In genomic region chr10:119620241-119620753, GRCh38 we compare ENCODE assay signal across 15 cellular contexts. TPM values are rescaled to one million over a fixed set of nuclear protein-coding genes. Genes with fewer than 3 reads are reported as not detected.
DNase-seq lines count a peak whose midpoint lies in the region; ATAC-seq and TF ChIP-seq lines count a peak whose summit lies in the region.
"Had no signal": no experiment of that assay in that cellular context is flagged by ENCODE, and none has a peak within 500 bp of the region (broad histone marks: within the 10 kb centered on the region; RNA-seq: fewer than 3 reads in every experiment).

No MANE protein-coding gene starts in this region.

- no peak overlapping the region for H3K27ac ChIP-seq in mesenchymal stem cell (ENCODE audit: low read length, poor library complexity, severe bottlenecking)
- H3K27ac ChIP-seq: hepatocyte, RWPE1 had no signal

- no peak overlapping the region for H3K18ac ChIP-seq in mesenchymal stem cell (ENCODE audit: low read depth in 1 of 2, low read length in 2 of 2)

- no peak overlapping the region for H2BK12ac ChIP-seq in mesenchymal stem cell (ENCODE audit: low read length in 2 of 2)

- DNase-seq in AG20443 (ENCODE audit: low spot score) (peak; percentile 30), HFFc6 (peak; percentile 46), astrocyte of the hippocampus (ENCODE audit: low read depth, low spot score) (peak; percentile 19), mesenchymal stem cell (peak; percentile 31)
- no peak for DNase-seq in stimulated activated naive CD4-positive, alpha-beta T cell (lab: John Stamatoyannopoulos, UW)
- DNase-seq in stimulated activated naive CD4-positive, alpha-beta T cell treated with Interleukin-2 at 50 U/mL for 16 hours (lab: John Stamatoyannopoulos, UW) = no peak
- DNase-seq: Caco-2; H9; stimulated activated CD4-positive, alpha-beta T cell treated with anti-CD3 and anti-CD28 coated beads, Interleukin-2, amount 100 ng/mL, for 24 hours; stimulated activated naive B cell treated with anti-CD40 and anti-IgM and Interleukin-4, amounts not matched to agents 10 μg/mL and 1 μg/mL and 100 μg/mL, for 72 hours had no signal

- H4K91ac ChIP-seq in mesenchymal stem cell (ENCODE audit: low read length) = no peak overlapping the region

- H3K36me3 ChIP-seq in mesenchymal stem cell (ENCODE audit: control insufficient read depth in 1 of 2, insufficient read depth in 2 of 2, low read depth in 1 of 2, low read length in 2 of 2) = no peaks in the 10 kb centered on the region

- peak overlapping the region; percentile 53 for H2AFZ ChIP-seq in mesenchymal stem cell (ENCODE audit: low read depth, low read length)
- H2AFZ ChIP-seq: hepatocyte had no signal

- H3K4me1 Mint-ChIP-seq in HFFc6 (ENCODE audit: low read depth) = peaks cover 14% of the 10 kb centered on the region

- no peak overlapping the region for H3K23ac ChIP-seq in mesenchymal stem cell (ENCODE audit: low read length in 2 of 2)

- H3K4ac ChIP-seq in mesenchymal stem cell (ENCODE audit: low read depth in 1 of 2, low read length in 2 of 2) = no peak overlapping the region

- TF ChIP-seq CTCF in HFFc6 (IDR thresholded peaks at IDR 0.05) = no peak

- H3K4me1 ChIP-seq in mesenchymal stem cell (ENCODE audit: control insufficient read depth, insufficient read depth, low read depth, low read length) = peaks cover 2% of the 10 kb centered on the region

- H3K9me3 ChIP-seq in mesenchymal stem cell (ENCODE audit: control insufficient read depth, low read length) = no peaks in the 10 kb centered on the region
- H3K9me3 ChIP-seq: Caco-2 had no signal

- 54% methylated on average over 5 of the region's 5 CpGs for WGBS in mesenchymal stem cell

- peak overlapping the region; percentile 24 for H3K27ac Mint-ChIP-seq in HFFc6

- H3K36me3 Mint-ChIP-seq in HFFc6 (ENCODE audit: low read depth) = no peaks in the 10 kb centered on the region
- H3K36me3 Mint-ChIP-seq: stimulated activated naive B cell treated with anti-CD40 and anti-IgM and Interleukin-4, amounts not matched to agents 10 μg/mL and 1 μg/mL and 100 μg/mL, for 72 hours had no signal

- H3K4me3 ChIP-seq in mesenchymal stem cell (ENCODE audit: insufficient read depth in 1 of 2, low read depth in 1 of 2, low read length in 2 of 2) = no peak overlapping the region
- H3K4me3 ChIP-seq: hepatocyte, K562 had no signal

- no peaks in the 10 kb centered on the region for H3K27me3 ChIP-seq in mesenchymal stem cell (ENCODE audit: control insufficient read depth in 1 of 2, insufficient read depth in 1 of 2, low read length in 2 of 2)
- H3K27me3 ChIP-seq: hepatocyte had no signal

- H3K9ac ChIP-seq in mesenchymal stem cell (ENCODE audit: low read length) = peak overlapping the region; percentile 39

- H3K79me1 ChIP-seq in mesenchymal stem cell (replicated peaks; ENCODE audit: low read length, poor library complexity, severe bottlenecking) = no peaks in the 10 kb centered on the region

- no peak overlapping the region for H3K4me2 ChIP-seq in mesenchymal stem cell (ENCODE audit: low read length, poor library complexity, severe bottlenecking)
- H3K4me2 ChIP-seq: hepatocyte had no signal

- no peak overlapping the region for H2BK5ac ChIP-seq in mesenchymal stem cell (ENCODE audit: low read depth, low read length, poor library complexity, severe bottlenecking)

- H4K8ac ChIP-seq in mesenchymal stem cell (ENCODE audit: low read length) = no peak overlapping the region

- no peak for ATAC-seq in GM21390 (IDR thresholded peaks at IDR 0.05; ENCODE audit: unreplicated experiment)
- ATAC-seq in GM21528 (IDR thresholded peaks at IDR 0.05; ENCODE audit: low FRiP score, unreplicated experiment) = no peak
- ATAC-seq: K562; stimulated activated naive B cell treated with anti-CD40 and anti-IgM and Interleukin-4, amounts not matched to agents 10 μg/mL and 1 μg/mL and 100 μg/mL, for 72 hours had no signal

- no peak overlapping the region for H2BK120ac ChIP-seq in mesenchymal stem cell (ENCODE audit: low read depth, low read length)

- no peak overlapping the region for H3K14ac ChIP-seq in mesenchymal stem cell (ENCODE audit: low read length in 2 of 2)

- H2BK15ac ChIP-seq in mesenchymal stem cell (ENCODE audit: low read depth, poor library complexity, severe bottlenecking) = no peak overlapping the region

- H3K9me3 Mint-ChIP-seq in HFFc6 = no peaks in the 10 kb centered on the region
- H3K9me3 Mint-ChIP-seq: H9; stimulated activated naive B cell treated with anti-CD40 and anti-IgM and Interleukin-4, amounts not matched to agents 10 μg/mL and 1 μg/mL and 100 μg/mL, for 72 hours had no signal

- no peak overlapping the region for H3K4me3 Mint-ChIP-seq in HFFc6
- H3K4me3 Mint-ChIP-seq: H9; stimulated activated naive B cell treated with anti-CD40 and anti-IgM and Interleukin-4, amounts not matched to agents 10 μg/mL and 1 μg/mL and 100 μg/mL, for 72 hours had no signal

- H3K27me3 Mint-ChIP-seq in HFFc6 (ENCODE audit: insufficient read depth) = peaks cover 5% of the 10 kb centered on the region
- H3K27me3 Mint-ChIP-seq: stimulated activated naive B cell treated with anti-CD40 and anti-IgM and Interleukin-4, amounts not matched to agents 10 μg/mL and 1 μg/mL and 100 μg/mL, for 72 hours had no signal

- H2AK5ac ChIP-seq in mesenchymal stem cell (ENCODE audit: low read length, severe bottlenecking) = no peak overlapping the region

RNA-seq across cellular contexts. Expression of gene TIAL1, which starts 23.5 kb away (rescaled TPM):
- 100 to 1,000 TPM; 129 to 149 (median 134) TPM for total RNA-seq in HFFc6 (2021; fragmentation: NEBNext Ultra II Directional; extraction: Animal tissue kit (Norgen Biotek cat#: 25700))
- 78.9 TPM for polyA plus RNA-seq in mesenchymal stem cell (2013, experiment 1 of 2)
- 81.0 TPM for polyA plus RNA-seq in mesenchymal stem cell (2013, experiment 2 of 2)

RNA-seq across cellular contexts. Expression of gene BAG3, which starts 30.9 kb away (rescaled TPM):
- 100 to 1,000 TPM in 4 of 6 experiments, 10 to 100 TPM in 2; 97.2 to 108 (median 101) TPM for total RNA-seq in HFFc6 (2021; fragmentation: NEBNext Ultra II Directional; extraction: Animal tissue kit (Norgen Biotek cat#: 25700))
- polyA plus RNA-seq in mesenchymal stem cell (2013, experiment 1 of 2) = 66.0 TPM
- 65.0 TPM for polyA plus RNA-seq in mesenchymal stem cell (2013, experiment 2 of 2)

Comparison
In these comparisons a context has a peak if more than half of its experiments do, and no peak if none do; other contexts are left out.
1. DNase-seq: peak in AG20443 (single experiment), HFFc6 (single experiment), astrocyte of the hippocampus (single experiment) and mesenchymal stem cell (single experiment); none in stimulated activated naive CD4-positive, alpha-beta T cell (0 of 6) and stimulated activated naive CD4-positive, alpha-beta T cell treated with Interleukin-2 at 50 U/mL for 16 hours (single experiment).